ENCODE assay signal across 31 cellular contexts in genomic region chr19:2822846-2823245, GRCh38. TPM values are rescaled to one million over a fixed set of nuclear protein-coding genes. Genes with fewer than 3 reads are reported as not detected.
"Had no signal": no experiment of that assay in that cellular context is flagged by ENCODE, and none has a peak within 500 bp of the region (broad histone marks: within the 10 kb centered on the region; RNA-seq: fewer than 3 reads in every experiment).

No MANE protein-coding gene starts in this region.

- H3K27ac Mint-ChIP-seq: dendritic cell treated with granulocyte-macrophage colony-stimulating factor and Interleukin-4, amounts not matched to agents 40 ng/mL and 50 ng/mL, for 4 days; effector memory CD8-positive, alpha-beta T cell; endodermal cell; memory B cell had no signal

- H3K27me3 Mint-ChIP-seq: effector memory CD8-positive, alpha-beta T cell; memory B cell had no signal

- H3K4me1 Mint-ChIP-seq: endodermal cell had no signal

- ATAC-seq: effector memory CD8-positive, alpha-beta T cell; esophagus mucosa; gastrocnemius medialis; heart right ventricle; left cardiac atrium; left lung; left ventricle myocardium superior; lower lobe of right lung had no signal

- DNase-seq: colonic mucosa; cortex of kidney; effector CD8-positive, alpha-beta T cell; effector memory CD8-positive, alpha-beta T cell; endodermal cell; erythroblast; esophagus squamous epithelium; foreskin fibroblast; foreskin melanocyte; gastrocnemius medialis; glutamatergic neuron; head of caudate nucleus; heart right ventricle; hippocampal formation; left cardiac atrium; left lung; left ventricle myocardium superior; mesendoderm; midbrain had no signal

- H3K27ac ChIP-seq: colonic mucosa, epithelial cell of prostate, esophagus squamous epithelium, gastrocnemius medialis, heart right ventricle, left lung, lower lobe of right lung had no signal

- H3K9me3 Mint-ChIP-seq: effector memory CD8-positive, alpha-beta T cell had no signal

- H3K4me3 Mint-ChIP-seq: dendritic cell treated with granulocyte-macrophage colony-stimulating factor and Interleukin-4, amounts not matched to agents 40 ng/mL and 50 ng/mL, for 4 days; effector memory CD8-positive, alpha-beta T cell; endodermal cell had no signal

RNA-seq across cellular contexts. Expression of gene ZNF556, which starts 44.3 kb away (rescaled TPM):
- total RNA-seq: chondrocyte, dermis microvascular lymphatic vessel endothelial cell, endodermal cell, glomerular endothelial cell, kidney epithelial cell, left cardiac atrium, left lung, left ventricle myocardium superior, lower lobe of right lung, lung microvascular endothelial cell, mononuclear cell, mucosa of gallbladder had no signal
